In the genomic region with DNA sequence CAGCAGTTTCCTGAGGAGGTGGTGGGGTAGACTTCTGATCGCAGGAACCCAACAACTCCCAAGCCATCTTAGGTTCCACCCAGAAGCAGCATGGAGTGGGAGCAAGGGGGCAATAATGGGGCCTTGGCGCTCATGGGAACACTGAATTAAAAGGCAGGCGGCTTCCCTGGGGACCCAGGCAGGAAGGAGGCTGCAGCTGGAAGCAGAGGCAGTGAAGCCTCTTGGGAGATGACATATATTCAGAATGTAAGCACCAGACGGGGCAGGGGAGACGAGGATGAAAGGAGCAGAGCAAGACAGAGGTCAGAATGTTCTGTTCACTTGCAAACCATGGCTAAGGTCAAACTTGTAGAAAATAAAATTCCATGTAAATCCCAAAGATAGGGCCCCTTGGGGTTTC, we compare ENCODE assay signal across 23 cellular contexts. TPM values are rescaled to one million over a fixed set of nuclear protein-coding genes. Genes with fewer than 3 reads are reported as not detected.
A peak's percentile ranks its signal among the peaks of the same experiment; 100 is the strongest.
DNase-seq lines count a peak whose midpoint lies in the region; ATAC-seq and TF ChIP-seq lines count a peak whose summit lies in the region.
"Had no signal": no experiment of that assay in that cellular context is flagged by ENCODE, and none has a peak within 500 bp of the region (broad histone marks: within the 10 kb centered on the region; RNA-seq: fewer than 3 reads in every experiment).

No MANE protein-coding gene starts in this region.

- no peak overlapping the region for H4K12ac ChIP-seq in trophoblast cell (ENCODE audit: low read depth, low read length)

- H3K18ac ChIP-seq in trophoblast cell (ENCODE audit: low read length), result no peak overlapping the region

- H4K20me1 ChIP-seq in BLaER1 treated with 17β-estradiol and CSF1 and Interleukin-3, amounts not matched to agents 10 nM and 100 nM, result peaks cover 0 to 56% (median 21%) of the 10 kb centered on the region in 11 experiments; a peak in 16 of 22 replicates

- peaks cover 7% of the 10 kb centered on the region for H3K4me1 Mint-ChIP-seq in central memory CD8-positive, alpha-beta T cell

- no peaks in the 10 kb centered on the region for H3K27me3 Mint-ChIP-seq in central memory CD8-positive, alpha-beta T cell

- H3K27me3 ChIP-seq in A673 (replicated peaks; ENCODE audit: insufficient read depth, low read depth, low read length, poor library complexity), result no peaks in the 10 kb centered on the region
- H3K27me3 ChIP-seq in BLaER1 treated with 17β-estradiol and CSF1 and Interleukin-3, amounts not matched to agents 10 nM and 100 nM, result no peaks in the 10 kb centered on the region
- H3K27me3 ChIP-seq in trophoblast cell (ENCODE audit: insufficient read depth, low read length), result no peaks in the 10 kb centered on the region
- no peaks in the 10 kb centered on the region for H3K27me3 ChIP-seq in ascending aorta
- no peaks in the 10 kb centered on the region for H3K27me3 ChIP-seq in thyroid gland
- H3K27me3 ChIP-seq: foreskin keratinocyte, neutrophil had no signal

- DNase-seq in A673 (ENCODE audit: low spot score) (peak; percentile 9), trophoblast cell (no peak), ascending aorta (ENCODE audit: low spot score in 2 of 2) (no peak), COLO829 (ENCODE audit: low spot score) (no peak), thyroid gland (no peak)
- DNase-seq in central memory CD8-positive, alpha-beta T cell (ENCODE audit: low spot score in 2 of 2), result no peak
- DNase-seq: activated T-cell treated with anti-CD3 and anti-CD28 coated beads for 4 hours; Calu3; effector CD4-positive, alpha-beta T cell; EL; erythroblast; foreskin keratinocyte; HCEC 1CT; left colon; NCI-H1930; NCI-H510A; WERI-Rb-1 had no signal

- H2AFZ ChIP-seq in trophoblast cell (ENCODE audit: insufficient read depth, low read length, poor library complexity), result no peak overlapping the region

- no peaks in the 10 kb centered on the region for H3K9me3 ChIP-seq in A673 (ENCODE audit: low read depth, low read length, poor library complexity, severe bottlenecking)
- H3K9me3 ChIP-seq in BLaER1 treated with 17β-estradiol and CSF1 and Interleukin-3, amounts not matched to agents 10 nM and 100 nM (replicated peaks in 1 of 11), result no peaks in the 10 kb centered on the region
- no peaks in the 10 kb centered on the region for H3K9me3 ChIP-seq in trophoblast cell (ENCODE audit: insufficient read depth, low read depth, low read length)
- no peaks in the 10 kb centered on the region for H3K9me3 ChIP-seq in ascending aorta
- H3K9me3 ChIP-seq in thyroid gland, result no peaks in the 10 kb centered on the region
- H3K9me3 ChIP-seq: neutrophil had no signal

- H3K36me3 ChIP-seq in A673 (ENCODE audit: insufficient read depth, low read length, poor library complexity, severe bottlenecking) (peaks cover 13% of the 10 kb centered on the region), trophoblast cell (ENCODE audit: control insufficient read depth in 1 of 2, insufficient read depth in 2 of 2, low read length in 2 of 2) (peaks cover 48 to 55% of the 10 kb centered on the region in 2 experiments), ascending aorta (peaks cover 36 to 54% of the 10 kb centered on the region in 2 donors), thyroid gland (peaks cover 47 to 53% of the 10 kb centered on the region in 2 donors)
- H3K36me3 ChIP-seq in BLaER1 treated with 17β-estradiol and CSF1 and Interleukin-3, amounts not matched to agents 10 nM and 100 nM, result peaks cover 55 to 75% (median 73%) of the 10 kb centered on the region in 11 experiments

- H2BK12ac ChIP-seq in trophoblast cell (ENCODE audit: low read length), result no peak overlapping the region

- H3K9me3 Mint-ChIP-seq in central memory CD8-positive, alpha-beta T cell, result no peaks in the 10 kb centered on the region
- H3K9me3 Mint-ChIP-seq: T-helper 2 cell treated with Interferon-gamma antibody and Interleukin-4, amounts not matched to agents 5 μg/mL and 100 μg/mL, for 36 hours had no signal

- intact Hi-C loops in A673 (cut with micrococcal nuclease; ENCODE audit: unreplicated experiment) (no loop called here), ascending aorta (cut with DNase I) (no loop called here), thyroid gland (cut with DNase I) (no loop called here)

- H3K27ac ChIP-seq in A673 (ENCODE audit: low read depth, low read length, poor library complexity, severe bottlenecking) (no peak overlapping the region), trophoblast cell (ENCODE audit: low read depth, low read length) (no peak overlapping the region), ascending aorta (no peak overlapping the region), thyroid gland (no peak overlapping the region)
- H3K27ac ChIP-seq in BLaER1 treated with 17β-estradiol and CSF1 and Interleukin-3, amounts not matched to agents 10 nM and 100 nM, result peak overlapping the region in 8 of 11 experiments; percentile 20 to 73 (median 53); a peak in 13 of 22 replicates
- H3K27ac ChIP-seq: foreskin keratinocyte, neutrophil, WERI-Rb-1 had no signal

- H3K79me1 ChIP-seq in trophoblast cell (ENCODE audit: low read length), result no peaks in the 10 kb centered on the region

- no peak overlapping the region for H4K91ac ChIP-seq in trophoblast cell (ENCODE audit: low read depth, low read length)

- no peak for TF ChIP-seq POLR2A in thyroid gland (IDR thresholded peaks at IDR 0.05)

- peaks cover 48% of the 10 kb centered on the region for H3K36me3 Mint-ChIP-seq in central memory CD8-positive, alpha-beta T cell (ENCODE audit: insufficient read depth)

- H3K27ac Mint-ChIP-seq in central memory CD8-positive, alpha-beta T cell (ENCODE audit: low read depth), result peak overlapping the region; percentile 24
- H3K27ac Mint-ChIP-seq: T-helper 2 cell treated with Interferon-gamma antibody and Interleukin-4, amounts not matched to agents 5 μg/mL and 100 μg/mL, for 36 hours had no signal

- no peak overlapping the region for H4K8ac ChIP-seq in trophoblast cell (ENCODE audit: low read depth, low read length)

- peak overlapping the region; percentile 12 for H2BK120ac ChIP-seq in trophoblast cell (ENCODE audit: insufficient read depth, low read length, poor library complexity)

- POLR2A ChIA-PET in A673 (lab: Charles Lee; ENCODE audit: low non-redundant PET), result no interaction called here

- CTCF ChIA-PET in A673 (lab: Charles Lee), result no interaction called here

- H3K79me2 ChIP-seq in trophoblast cell (ENCODE audit: control insufficient read depth, insufficient read depth, low read length, poor library complexity), result no peaks in the 10 kb centered on the region

- no peak overlapping the region for H3K4ac ChIP-seq in trophoblast cell (ENCODE audit: low read depth, low read length)

- no peak overlapping the region for H3K4me3 Mint-ChIP-seq in central memory CD8-positive, alpha-beta T cell
- H3K4me3 Mint-ChIP-seq: T-helper 2 cell treated with Interferon-gamma antibody and Interleukin-4, amounts not matched to agents 5 μg/mL and 100 μg/mL, for 36 hours had no signal

- H2BK5ac ChIP-seq in trophoblast cell (ENCODE audit: low read depth, low read length, poor library complexity), result no peak overlapping the region

- H3K4me3 ChIP-seq in A673 (ENCODE audit: low read depth, low read length, poor library complexity, severe bottlenecking) (no peak overlapping the region), trophoblast cell (ENCODE audit: low read depth, low read length) (no peak overlapping the region), ascending aorta (no peak overlapping the region), thyroid gland (replicated peaks in 1 of 3) (no peak overlapping the region)
- peak overlapping the region in 6 of 10 experiments; percentile 7 to 45 (median 30); a peak in 8 of 20 replicates for H3K4me3 ChIP-seq in BLaER1 treated with 17β-estradiol and CSF1 and Interleukin-3, amounts not matched to agents 10 nM and 100 nM

- H3K4me1 ChIP-seq in A673 (ENCODE audit: insufficient read depth, low read length, poor library complexity, severe bottlenecking), result no peaks in the 10 kb centered on the region
- peaks cover 5 to 99% (median 63%) of the 10 kb centered on the region in 10 experiments; a peak in 19 of 20 replicates for H3K4me1 ChIP-seq in BLaER1 treated with 17β-estradiol and CSF1 and Interleukin-3, amounts not matched to agents 10 nM and 100 nM
- H3K4me1 ChIP-seq in trophoblast cell (ENCODE audit: control insufficient read depth in 1 of 2, insufficient read depth in 2 of 2, low read length in 2 of 2), result no peaks in the 10 kb centered on the region
- no peaks in the 10 kb centered on the region for H3K4me1 ChIP-seq in ascending aorta
- H3K4me1 ChIP-seq in thyroid gland, result no peaks in the 10 kb centered on the region
- H3K4me1 ChIP-seq: foreskin keratinocyte had no signal

- ATAC-seq in central memory CD8-positive, alpha-beta T cell (replicated peaks; ENCODE audit: extremely low read depth, poor library complexity, severe bottlenecking), result no peak
- ATAC-seq: foreskin keratinocyte, SK-N-SH treated with all-trans-retinoic acid at 6 μM for 48 hours had no signal

- H3K4me2 ChIP-seq in BLaER1 treated with 17β-estradiol and CSF1 and Interleukin-3, amounts not matched to agents 10 nM and 100 nM, result peak overlapping the region in 9 of 11 experiments; percentile 50 to 95 (median 84); a peak in 20 of 22 replicates
- no peak overlapping the region for H3K4me2 ChIP-seq in trophoblast cell (ENCODE audit: low read length)

- no peak overlapping the region for H3K23ac ChIP-seq in trophoblast cell (ENCODE audit: low read length)

- TF ChIP-seq CTCF in A673 (conservative IDR thresholded peaks at IDR 0.05; ENCODE audit: low read depth, low read length) (no peak), ascending aorta (IDR thresholded peaks at IDR 0.05) (no peak), thyroid gland (IDR thresholded peaks at IDR 0.05) (no peak)

- no CpG with 5 or more reads among the region's 5 CpGs for WGBS in trophoblast cell (ENCODE audit: extremely low coverage, insufficient coverage, insufficient read length)
- WGBS in thyroid gland, 2 donors, result 88 to 91% methylated on average over 5 of the region's 5 CpGs

- no peak overlapping the region for H3K14ac ChIP-seq in trophoblast cell (ENCODE audit: low read length)

- H3K9ac ChIP-seq in BLaER1 treated with 17β-estradiol and CSF1 and Interleukin-3, amounts not matched to agents 10 nM and 100 nM, result peak overlapping the region in 9 of 11 experiments; percentile 1 to 71 (median 30); a peak in 11 of 22 replicates
- H3K9ac ChIP-seq in trophoblast cell (ENCODE audit: low read length), result no peak overlapping the region

- no peak overlapping the region for H2AK5ac ChIP-seq in trophoblast cell (ENCODE audit: low read length)

- no TSS peak for BruUV-seq in A673 (replicated peaks; lab: Mats Ljungman, UMichigan)

RNA-seq across cellular contexts. Expression of a gene that starts 2.9 kb away (rescaled TPM):
- total RNA-seq in A673 (2021) (not detected in 2 replicates), ascending aorta (not detected), thyroid gland (not detected)
- polyA plus RNA-seq in trophoblast cell (2013), result not detected in 2 replicates
- total RNA-seq: Calu3, foreskin keratinocyte, HT-29, renal cortical epithelial cell had no signal
- polyA plus RNA-seq: foreskin keratinocyte had no signal

RNA-seq across cellular contexts. Expression of a gene that starts 20.5 kb away (rescaled TPM):
- total RNA-seq in A673 (2021) (31.6 and 39.0 TPM in 2 replicates), ascending aorta (9.9 TPM), thyroid gland (1 to 10 TPM; 1.4 to 6.1 (median 3.8) TPM)
- polyA plus RNA-seq in trophoblast cell (2013), result 17.0 and 18.0 TPM in 2 replicates
- total RNA-seq: HT-29 had no signal

RNA-seq across cellular contexts. Expression of a gene that starts 48.6 kb away (rescaled TPM):
- 133 and 144 TPM in 2 replicates for total RNA-seq in A673 (2021)
- polyA plus RNA-seq in trophoblast cell (2013), result 51.3 and 52.9 TPM in 2 replicates
- total RNA-seq in ascending aorta, result 126 TPM
- total RNA-seq in thyroid gland, result 100 to 1,000 TPM in 1 of 4 donors, 10 to 100 TPM in 3; 49.2 to 110 (median 75.1) TPM

Comparison
In these comparisons a context has a peak if more than half of its experiments do, and no peak if none do; other contexts are left out.
1. H3K27ac ChIP-seq: peak in BLaER1 treated with 17β-estradiol and CSF1 and Interleukin-3, amounts not matched to agents 10 nM and 100 nM (8 of 11); none in A673 (single experiment), trophoblast cell (single experiment), ascending aorta (0 of 2) and thyroid gland (0 of 3).
2. H3K4me3 ChIP-seq: peak in BLaER1 treated with 17β-estradiol and CSF1 and Interleukin-3, amounts not matched to agents 10 nM and 100 nM (6 of 10); none in A673 (single experiment), trophoblast cell (single experiment), ascending aorta (0 of 2) and thyroid gland (0 of 3).